In genomic region chr15:88631464-88632028, GRCh38 we compare ENCODE assay signal across 14 cellular contexts. TPM values are rescaled to one million over a fixed set of nuclear protein-coding genes. Genes with fewer than 3 reads are reported as not detected.
DNase-seq lines count a peak whose midpoint lies in the region; ATAC-seq, FAIRE-seq and TF ChIP-seq lines count a peak whose summit lies in the region.
"Had no signal": no experiment of that assay in that cellular context is flagged by ENCODE, and none has a peak within 500 bp of the region (broad histone marks: within the 10 kb centered on the region; RNA-seq: fewer than 3 reads in every experiment).

No MANE protein-coding gene starts in this region.

- CTCF ChIA-PET in K562 (lab: Yijun Ruan, JAX; ENCODE audit: low intra/inter-chr PET ratio) = no interaction called here

- peak overlapping the region in 7 of 11 experiments; percentile 4 to 61 (median 38); a peak in 9 of 22 replicates for H3K27ac ChIP-seq in BLaER1 treated with 17β-estradiol and CSF1 and Interleukin-3, amounts not matched to agents 10 nM and 100 nM
- no peak overlapping the region for H3K27ac ChIP-seq in H9 (ENCODE audit: insufficient read length, low read depth, low read length)
- no peak overlapping the region for H3K27ac ChIP-seq in K562 (ENCODE audit: extremely low read depth, low read depth, low read length)

- peaks cover 47 to 87% (median 65%) of the 10 kb centered on the region in 3 experiments; a peak in 6 of 7 replicates for H3K36me3 Mint-ChIP-seq in H9 (ENCODE audit: insufficient read depth in 1 of 3, low read depth in 3 of 3)
- peaks cover 0 to 40% (median 38%) of the 10 kb centered on the region in 3 donors for H3K36me3 Mint-ChIP-seq in naive thymus-derived CD8-positive, alpha-beta T cell

- WGBS in H9 (ENCODE audit: extremely low coverage, insufficient read length, low lambda C conversion rate) = no CpG with 5 or more reads among the region's 12 CpGs
- 87% methylated on average over 12 of the region's 12 CpGs for WGBS in K562 (ENCODE audit: insufficient coverage, low coverage, missing lambda C conversion rate)

- no peak overlapping the region for H2BK15ac ChIP-seq in H9 (ENCODE audit: low read depth, low read length)

- H4K5ac ChIP-seq in H9 (ENCODE audit: insufficient read length, low read depth, low read length) = no peak overlapping the region

- DNase-seq in H9 = no peak
- no peak for DNase-seq in K562 (ENCODE audit: extremely low read depth in 1 of 4, low spot score in 3 of 4)
- DNase-seq in naive thymus-derived CD8-positive, alpha-beta T cell = no peak
- DNase-seq in dedifferentiated amniotic fluid mesenchymal stem cell (ENCODE audit: extremely low spot score) = no peak
- DNase-seq: activated CD4-positive, alpha-beta T cell treated with anti-CD3 and anti-CD28 coated beads, Interleukin-2, amount 50 U/mL, for 1 hour; KG1; NCI-H2081; stimulated activated CD4-positive, alpha-beta T cell treated with anti-CD3 and anti-CD28 coated beads, Interleukin-1b, Interleukin-23, amount 100 ng/mL, for 48 hours had no signal

- peaks cover 11% of the 10 kb centered on the region; the same call in 1 of the 2 replicates for H3K79me2 ChIP-seq in H9 (ENCODE audit: insufficient read depth, low read length)
- H3K79me2 ChIP-seq in K562 (ENCODE audit: control insufficient read depth, insufficient read depth, low read length) = peaks cover 20% of the 10 kb centered on the region

- POLR2A ChIA-PET in K562 (lab: Yijun Ruan, JAX) = interaction anchor here (0.6 to 1.4 kb wide), 4 partner anchors 10 to 164 kb away, joined by 3 to 6 read pairs (median 4); partner anchors contain the start of genes AEN, MRPL46 and MRPS11
- POLR2A ChIA-PET in naive thymus-derived CD8-positive, alpha-beta T cell (lab: Charles Lee) = interaction anchor here (1.2 to 2.3 kb wide), 2 partner anchors 19 to 165 kb away, joined by 3 to 5 read pairs; partner anchors contain the start of genes MRPL46 and MRPS11

- TF ChIP-seq CTCF in H9 (conservative IDR thresholded peaks at IDR 0.05) (no peak), K562 (IDR thresholded peaks at IDR 0.05 in 2 of 3, conservative IDR thresholded peaks at IDR 0.05 in 1 of 3; ENCODE audit: insufficient read depth in 2 of 3, low read depth in 1 of 3, low read length in 3 of 3) (no peak)

- no peak overlapping the region for H3K18ac ChIP-seq in H9 (ENCODE audit: insufficient read length, low read depth, low read length)

- no peak overlapping the region for H3K23ac ChIP-seq in H9 (ENCODE audit: insufficient read length, low read depth, low read length)

- H3K4me2 ChIP-seq in BLaER1 treated with 17β-estradiol and CSF1 and Interleukin-3, amounts not matched to agents 10 nM and 100 nM = peak overlapping the region in 5 of 11 experiments; percentile 51 to 76 (median 62); a peak in 10 of 22 replicates
- H3K4me2 ChIP-seq in H9 (ENCODE audit: insufficient read depth, insufficient read length, low read length) (no peak overlapping the region), K562 (ENCODE audit: insufficient read depth, low read length) (no peak overlapping the region)
- H3K4me2 ChIP-seq: BLaER1 had no signal

- H2AFZ ChIP-seq in H9 (ENCODE audit: low read length) (no peak overlapping the region), K562 (ENCODE audit: low read depth, low read length) (no peak overlapping the region)

- no TSS peak for BruUV-seq in K562 (replicated peaks; lab: Mats Ljungman, UMichigan)

- peaks cover 48 to 97% (median 86%) of the 10 kb centered on the region in 11 experiments for H3K36me3 ChIP-seq in BLaER1 treated with 17β-estradiol and CSF1 and Interleukin-3, amounts not matched to agents 10 nM and 100 nM
- peaks cover 82% of the 10 kb centered on the region for H3K36me3 ChIP-seq in K562 (ENCODE audit: control insufficient read depth, insufficient read depth, low read length)

- no peak for FAIRE-seq in K562 (lab: Jason Lieb, UNC)

- H3K14ac ChIP-seq in H9 (ENCODE audit: insufficient read depth, low read length) = no peak overlapping the region

- H3K9me1 ChIP-seq in K562 (ENCODE audit: control insufficient read depth, insufficient read depth, low read length) = no peaks in the 10 kb centered on the region

- intact Hi-C loops in K562 (cut with micrococcal nuclease) = no loop called here

- H3K9ac ChIP-seq in BLaER1 treated with 17β-estradiol and CSF1 and Interleukin-3, amounts not matched to agents 10 nM and 100 nM = peak overlapping the region in 2 of 11 experiments; percentile 8 to 31; a peak in 1 of 22 replicates
- no peak overlapping the region for H3K9ac ChIP-seq in H9 (ENCODE audit: extremely low read depth, insufficient read length, low read length)
- 0 out of 4 replicates have a peak overlapping the region, but pooled peaks of 1 of the 2 experiments have one; percentile 21 for H3K9ac ChIP-seq in K562 (ENCODE audit: insufficient read depth in 1 of 2, low read depth in 2 of 2, low read length in 2 of 2)
- H3K9ac ChIP-seq: BLaER1 had no signal

- H2BK20ac ChIP-seq in H9 (ENCODE audit: low read depth, low read length, poor library complexity, severe bottlenecking) = no peak overlapping the region

- no peak overlapping the region; a peak in 1 of 20 replicates for H3K4me3 ChIP-seq in BLaER1 treated with 17β-estradiol and CSF1 and Interleukin-3, amounts not matched to agents 10 nM and 100 nM
- no peak overlapping the region for H3K4me3 ChIP-seq in K562
- H3K4me3 ChIP-seq: BLaER1 had no signal

- TF ChIP-seq EP300 in K562 (IDR thresholded peaks at IDR 0.05; ENCODE audit: low read length) = no peak

- H3K27ac Mint-ChIP-seq in H9 = peak overlapping the region in 2 of 3 experiments; percentile 44 to 81; a peak in 2 of 7 replicates
- peak overlapping the region; percentile 90 to 100 (median 97) for H3K27ac Mint-ChIP-seq in naive thymus-derived CD8-positive, alpha-beta T cell
- H3K27ac Mint-ChIP-seq: dendritic cell treated with granulocyte-macrophage colony-stimulating factor and Interleukin-4, amounts not matched to agents 40 ng/mL and 50 ng/mL, for 4 days had no signal

- no peaks in the 10 kb centered on the region for H3K27me3 ChIP-seq in BLaER1 treated with 17β-estradiol and CSF1 and Interleukin-3, amounts not matched to agents 10 nM and 100 nM
- no peaks in the 10 kb centered on the region for H3K27me3 ChIP-seq in H9 (ENCODE audit: insufficient read depth, low read length)
- H3K27me3 ChIP-seq in K562 (ENCODE audit: control insufficient read depth in 2 of 2, insufficient read depth in 2 of 2, low read length in 2 of 2) = no peaks in the 10 kb centered on the region
- H3K27me3 ChIP-seq: BLaER1 had no signal

- peaks cover 37 to 100% (median 91%) of the 10 kb centered on the region in 10 experiments for H3K4me1 ChIP-seq in BLaER1 treated with 17β-estradiol and CSF1 and Interleukin-3, amounts not matched to agents 10 nM and 100 nM
- H3K4me1 ChIP-seq in H9 (ENCODE audit: insufficient read depth, low read length) = peaks cover 2% of the 10 kb centered on the region; the same call in 1 of the 2 replicates
- H3K4me1 ChIP-seq in K562 (replicated peaks in 1 of 2; ENCODE audit: control insufficient read depth in 2 of 2, insufficient read depth in 2 of 2, low read length in 2 of 2) = peaks cover 0 to 15% of the 10 kb centered on the region in 2 experiments; a peak in 2 of 5 replicates

- H4K8ac ChIP-seq in H9 (replicated peaks; ENCODE audit: insufficient read length, low read depth, low read length) = no peak overlapping the region

- TF ChIP-seq POLR2A in K562 (conservative IDR thresholded peaks at IDR 0.05) = no peak

- H3K9me3 Mint-ChIP-seq in H9 = no peaks in the 10 kb centered on the region
- no peaks in the 10 kb centered on the region for H3K9me3 Mint-ChIP-seq in naive thymus-derived CD8-positive, alpha-beta T cell
- H3K9me3 Mint-ChIP-seq: dendritic cell treated with granulocyte-macrophage colony-stimulating factor and Interleukin-4, amounts not matched to agents 40 ng/mL and 50 ng/mL, for 4 days had no signal

- peaks cover 8% of the 10 kb centered on the region for H3K79me1 ChIP-seq in H9 (ENCODE audit: insufficient read depth, low read depth, low read length, poor library complexity, severe bottlenecking)

- no peak for TF ChIP-seq RAD21 in K562 (CRISPR knock-in tag; conservative IDR thresholded peaks at IDR 0.05 in 1 of 2, IDR thresholded peaks at IDR 0.05 in 1 of 2)

- H4K91ac ChIP-seq in H9 (ENCODE audit: insufficient read length, low read depth, low read length) = no peak overlapping the region

- in situ Hi-C loops in K562 (cut with MboI) = no loop called here

- peaks cover 11 to 85% (median 62%) of the 10 kb centered on the region in 11 experiments; a peak in 21 of 22 replicates for H4K20me1 ChIP-seq in BLaER1 treated with 17β-estradiol and CSF1 and Interleukin-3, amounts not matched to agents 10 nM and 100 nM
- H4K20me1 ChIP-seq in H9 (ENCODE audit: control insufficient read depth, insufficient read depth, insufficient read length) = peaks cover 5% of the 10 kb centered on the region
- H4K20me1 ChIP-seq in K562 (replicated peaks; ENCODE audit: control insufficient read depth, insufficient read depth, low read length) = peaks cover 26% of the 10 kb centered on the region

- no peaks in the 10 kb centered on the region for H3K27me3 Mint-ChIP-seq in H9 (ENCODE audit: low read depth)
- no peaks in the 10 kb centered on the region for H3K27me3 Mint-ChIP-seq in naive thymus-derived CD8-positive, alpha-beta T cell
- H3K27me3 Mint-ChIP-seq: dendritic cell treated with granulocyte-macrophage colony-stimulating factor and Interleukin-4, amounts not matched to agents 40 ng/mL and 50 ng/mL, for 4 days had no signal

- H3K4me1 Mint-ChIP-seq in H9 = peaks cover 16 to 21% of the 10 kb centered on the region in 2 experiments
- peaks cover 31 to 96% (median 88%) of the 10 kb centered on the region in 4 donors for H3K4me1 Mint-ChIP-seq in naive thymus-derived CD8-positive, alpha-beta T cell

- H3K56ac ChIP-seq in H9 (ENCODE audit: insufficient read length, low read depth, low read length) = no peak overlapping the region

- H3K4ac ChIP-seq in H9 (ENCODE audit: low read depth, low read length) = no peak overlapping the region

- H3K9me3 ChIP-seq in BLaER1 treated with 17β-estradiol and CSF1 and Interleukin-3, amounts not matched to agents 10 nM and 100 nM (replicated peaks in 1 of 11) = no peaks in the 10 kb centered on the region
- H3K9me3 ChIP-seq in H9 (ENCODE audit: control insufficient read depth, low read depth, low read length) = no peaks in the 10 kb centered on the region
- H3K9me3 ChIP-seq in K562 (replicated peaks; ENCODE audit: control insufficient read depth, insufficient read depth, low read depth, low read length) = no peaks in the 10 kb centered on the region
- H3K9me3 ChIP-seq: BLaER1 had no signal

- no peak overlapping the region for H2BK12ac ChIP-seq in H9 (ENCODE audit: insufficient read length, low read depth, low read length)

- no peak overlapping the region for H3K4me3 Mint-ChIP-seq in H9
- peak overlapping the region in 6 of 10 donors; percentile 22 to 56 (median 40) for H3K4me3 Mint-ChIP-seq in naive thymus-derived CD8-positive, alpha-beta T cell
- H3K4me3 Mint-ChIP-seq: dendritic cell treated with granulocyte-macrophage colony-stimulating factor and Interleukin-4, amounts not matched to agents 40 ng/mL and 50 ng/mL, for 4 days had no signal

- H3K23me2 ChIP-seq in H9 (ENCODE audit: insufficient read length, low read depth, low read length, poor library complexity, severe bottlenecking) = no peaks in the 10 kb centered on the region

- ATAC-seq in K562 (no peak), HG03135 (IDR thresholded peaks at IDR 0.05; ENCODE audit: unreplicated experiment) (no peak), HG02852 (IDR thresholded peaks at IDR 0.05; ENCODE audit: unreplicated experiment) (no peak), HG03571 (IDR thresholded peaks at IDR 0.05; ENCODE audit: unreplicated experiment) (no peak)
- ATAC-seq in naive thymus-derived CD8-positive, alpha-beta T cell = no peak

- no peak overlapping the region for H3T11ph ChIP-seq in H9 (ENCODE audit: low read length)

- H2BK5ac ChIP-seq in H9 (ENCODE audit: insufficient read length, low read length) = no peak overlapping the region

- no peak overlapping the region for H2AK5ac ChIP-seq in H9 (ENCODE audit: insufficient read length, low read length)

- no peak overlapping the region for H2BK120ac ChIP-seq in H9 (ENCODE audit: low read depth, low read length, poor library complexity, severe bottlenecking)

RNA-seq across cellular contexts. Expression of gene ISG20, which starts 7.3 kb away (rescaled TPM):
- total RNA-seq in H9 (2021) = 4.4 and 7.4 TPM in 2 replicates
- total RNA-seq in K562 (2011; cell fraction: chromatin; rRNA removed; ENCODE audit: low replicate concordance) = 1.2 and 4.5 TPM in 2 replicates
- 2.2 and 2.7 TPM in 2 replicates for total RNA-seq in K562 (2011; cell fraction: nucleolus; rRNA removed)
- total RNA-seq in K562 (2011; cell fraction: nucleoplasm; rRNA removed) = 2.3 and 3.1 TPM in 2 replicates
- total RNA-seq in K562 (2014; rRNA removed) = 1.3 and 2.4 TPM in 2 replicates
- total RNA-seq in K562 (2014; rRNA removed; fragmentation: Illumina TruSeq; extraction: Trizol) = 0.16 and 0.36 TPM in 2 replicates
- 0.65 and 1.1 TPM in 2 replicates for total RNA-seq in K562 (2015; rRNA removed; fragmentation: Illumina TruSeq; extraction: Trizol)
- 1.9 TPM in 2 replicates for total RNA-seq in K562 (2021)
- 0.43 and 1.0 TPM in 2 replicates for polyA plus RNA-seq in K562 (2011; rRNA removed)
- 0.35 and 1.8 TPM in 2 replicates for polyA plus RNA-seq in K562 (2011; cell fraction: cytosol; rRNA removed)
- 0.76 and 1.9 TPM in 2 replicates for polyA plus RNA-seq in K562 (2011; cell fraction: nucleus; rRNA removed)
- 1.4 and 4.0 TPM in 2 replicates for polyA plus RNA-seq in K562 (2012)
- 0.06 and 0.32 TPM in 2 replicates for polyA plus RNA-seq in K562 (2014; fragmentation: Illumina TruSeq; extraction: Trizol)
- under 1 TPM; 0.70 to 1.00 TPM for polyA plus RNA-seq in K562 (2014; fragmentation: Nextera tagmentation; extraction: Ambion mirVana)
- polyA plus RNA-seq in K562 (2014; rRNA removed) = 1.7 and 2.1 TPM in 2 replicates
- 0.11 and 0.30 TPM in 2 replicates for polyA minus RNA-seq in K562 (2011; rRNA and poly(A)+ RNA removed)
- polyA minus RNA-seq in K562 (2011; cell fraction: cytosol; rRNA and poly(A)+ RNA removed) = not detected in 2 replicates
- 0.67 and 1.5 TPM in 2 replicates for polyA minus RNA-seq in K562 (2011; cell fraction: nucleus; rRNA and poly(A)+ RNA removed)
- 100 to 1,000 TPM; 142 to 143 TPM for total RNA-seq in naive thymus-derived CD8-positive, alpha-beta T cell
- polyA plus RNA-seq in naive thymus-derived CD8-positive, alpha-beta T cell = 100 to 1,000 TPM; 422 to 562 (median 537) TPM

RNA-seq across cellular contexts. Expression of gene AEN, which starts 10.4 kb away (rescaled TPM):
- 132 and 136 TPM in 2 replicates for total RNA-seq in H9 (2021)
- total RNA-seq in K562 (2011; cell fraction: chromatin; rRNA removed; ENCODE audit: low replicate concordance) = 39.3 and 74.9 TPM in 2 replicates
- 60.9 and 72.5 TPM in 2 replicates for total RNA-seq in K562 (2011; cell fraction: nucleolus; rRNA removed)
- 49.7 and 55.9 TPM in 2 replicates for total RNA-seq in K562 (2011; cell fraction: nucleoplasm; rRNA removed)
- total RNA-seq in K562 (2014; rRNA removed) = 51.0 and 56.6 TPM in 2 replicates
- total RNA-seq in K562 (2014; rRNA removed; fragmentation: Illumina TruSeq; extraction: Trizol) = 24.6 and 26.3 TPM in 2 replicates
- 40.0 and 40.9 TPM in 2 replicates for total RNA-seq in K562 (2015; rRNA removed; fragmentation: Illumina TruSeq; extraction: Trizol)
- total RNA-seq in K562 (2021) = 49.2 and 52.7 TPM in 2 replicates
- 30.8 and 32.8 TPM in 2 replicates for polyA plus RNA-seq in K562 (2011; rRNA removed)
- 31.2 and 50.1 TPM in 2 replicates for polyA plus RNA-seq in K562 (2011; cell fraction: cytosol; rRNA removed)
- 44.5 and 69.3 TPM in 2 replicates for polyA plus RNA-seq in K562 (2011; cell fraction: nucleus; rRNA removed)
- polyA plus RNA-seq in K562 (2012) = 22.0 and 27.2 TPM in 2 replicates
- polyA plus RNA-seq in K562 (2014; fragmentation: Illumina TruSeq; extraction: Trizol) = 31.6 and 35.1 TPM in 2 replicates
- 10 to 100 TPM in 1 of 2 experiments, 1 to 10 TPM in 1; 9.0 to 11.7 TPM for polyA plus RNA-seq in K562 (2014; fragmentation: Nextera tagmentation; extraction: Ambion mirVana)
- polyA plus RNA-seq in K562 (2014; rRNA removed) = 35.5 and 45.5 TPM in 2 replicates
- polyA minus RNA-seq in K562 (2011; rRNA and poly(A)+ RNA removed) = 20.7 and 30.4 TPM in 2 replicates
- polyA minus RNA-seq in K562 (2011; cell fraction: cytosol; rRNA and poly(A)+ RNA removed) = 20.4 and 26.9 TPM in 2 replicates
- 39.8 and 44.6 TPM in 2 replicates for polyA minus RNA-seq in K562 (2011; cell fraction: nucleus; rRNA and poly(A)+ RNA removed)
- 10 to 100 TPM; 49.6 to 51.6 TPM for total RNA-seq in naive thymus-derived CD8-positive, alpha-beta T cell
- 10 to 100 TPM; 18.0 to 32.9 (median 25.7) TPM for polyA plus RNA-seq in naive thymus-derived CD8-positive, alpha-beta T cell

Comparison
In these comparisons a context has a peak if more than half of its experiments do, and no peak if none do; other contexts are left out.
1. H3K27ac ChIP-seq: peak in BLaER1 treated with 17β-estradiol and CSF1 and Interleukin-3, amounts not matched to agents 10 nM and 100 nM (7 of 11); none in H9 (single experiment) and K562 (single experiment).
2. H3K4me3 Mint-ChIP-seq: peak in naive thymus-derived CD8-positive, alpha-beta T cell (6 of 10); none in H9 (0 of 2).
3. RNA of gene ISG20, which starts 7.3 kb away (total RNA-seq): 142 to 143 TPM in naive thymus-derived CD8-positive, alpha-beta T cell; 4.4 to 7.4 TPM in H9 and 0.16 to 4.5 TPM in K562; every median in the first group is over 10 times any median in the second.